In genomic region chr3:71111784-71112440, GRCh38 we compare ENCODE assay signal across 10 cellular contexts.
A peak's percentile ranks its signal among the peaks of the same experiment; 100 is the strongest.
DNase-seq lines count a peak whose midpoint lies in the region; ATAC-seq and TF ChIP-seq lines count a peak whose summit lies in the region.
"Had no signal": no experiment of that assay in that cellular context is flagged by ENCODE, and none has a peak within 500 bp of the region (broad histone marks: within the 10 kb centered on the region; RNA-seq: fewer than 3 reads in every experiment).

No MANE protein-coding gene starts in this region.

- POLR2A ChIA-PET in CD4-positive, alpha-beta T cell (lab: Charles Lee): interaction anchor here (2.1 kb wide), 1 partner anchor 19 kb away, joined by 7 read pairs; no protein-coding TSS in a partner anchor

- no peak for ATAC-seq in CD4-positive, alpha-beta T cell (ENCODE audit: poor library complexity)
- no peak for ATAC-seq in naive B cell (ENCODE audit: low read depth in 2 of 2)
- no peak for ATAC-seq in HG02798 (IDR thresholded peaks at IDR 0.05; ENCODE audit: poor library complexity, unreplicated experiment)

- WGBS in mammary epithelial cell (ENCODE audit: low coverage, missing lambda C conversion rate): 2% methylated on average over 5 of the region's 6 CpGs
- WGBS in tibial nerve, 2 donors: 78 to 84% methylated on average over 6 of the region's 6 CpGs

- H3K4me2 ChIP-seq in mammary epithelial cell (ENCODE audit: insufficient read depth, low read depth, low read length): no peak overlapping the region

- H3K9me3 Mint-ChIP-seq in CD4-positive, alpha-beta T cell: no peaks in the 10 kb centered on the region
- H3K9me3 Mint-ChIP-seq in naive B cell: no peaks in the 10 kb centered on the region
- H3K9me3 Mint-ChIP-seq: activated T-helper 1 cell treated with anti-CD3 and anti-CD28 coated beads, Interleukin-12 subunit alpha, Interleukin-12 subunit beta, Interleukin-2, Interleukin-4 antibody, amounts not matched to agents 30 ng/mL and 10 ng/mL and 1 ng/mL, durations not matched to agents 14 hours and 24 hours and 36 hours had no signal

- H3K27ac ChIP-seq in CD4-positive, alpha-beta T cell (ENCODE audit: low read depth, low read length): no peak overlapping the region
- H3K27ac ChIP-seq in mammary epithelial cell (ENCODE audit: insufficient read depth, low read depth, low read length) (peak overlapping the region; percentile 67), tibial nerve (no peak overlapping the region)

- TF ChIP-seq POLR2A in tibial nerve (IDR thresholded peaks at IDR 0.05): no peak

- H3K36me3 ChIP-seq in mammary epithelial cell (ENCODE audit: insufficient read depth, low read length): no peaks in the 10 kb centered on the region
- peaks cover 0 to 25% (median 7%) of the 10 kb centered on the region in 3 donors for H3K36me3 ChIP-seq in tibial nerve

- intact Hi-C loops in CD4-positive, alpha-beta T cell (cut with DNase I, micrococcal nuclease): no loop called here
- intact Hi-C loops in mammary epithelial cell (cut with micrococcal nuclease) (loop anchor here (1.0 to 5.0 kb wide), 3 partner anchors 41 to 470 kb away; partner anchors contain the start of gene FOXP1), posterior vena cava (cut with DNase I) (no loop called here)

- H3K36me3 Mint-ChIP-seq in CD4-positive, alpha-beta T cell (ENCODE audit: low read depth): peaks cover 93% of the 10 kb centered on the region
- H3K36me3 Mint-ChIP-seq in naive B cell: peaks cover 23 to 39% of the 10 kb centered on the region in 2 donors

- H3K27me3 ChIP-seq in CD4-positive, alpha-beta T cell (ENCODE audit: control insufficient read depth, insufficient read depth, low read length): no peaks in the 10 kb centered on the region
- H3K27me3 ChIP-seq in mammary epithelial cell (ENCODE audit: insufficient read depth, low read length) (no peaks in the 10 kb centered on the region), tibial nerve (no peaks in the 10 kb centered on the region)

- no peak overlapping the region for H3K9ac ChIP-seq in mammary epithelial cell (ENCODE audit: insufficient read depth, low read length)

- H3K9me3 ChIP-seq in CD4-positive, alpha-beta T cell (ENCODE audit: control insufficient read depth, low read length): no peaks in the 10 kb centered on the region
- H3K9me3 ChIP-seq in mammary epithelial cell (replicated peaks; ENCODE audit: insufficient read depth, low read length): no peaks in the 10 kb centered on the region
- H3K9me3 ChIP-seq in tibial nerve: no peaks in the 10 kb centered on the region

- BruUV-seq in mammary epithelial cell (replicated peaks; lab: Mats Ljungman, UMichigan): no TSS peak

- no peaks in the 10 kb centered on the region for H3K27me3 Mint-ChIP-seq in CD4-positive, alpha-beta T cell
- H3K27me3 Mint-ChIP-seq in naive B cell: no peaks in the 10 kb centered on the region

- no peaks in the 10 kb centered on the region for H3K79me2 ChIP-seq in mammary epithelial cell (ENCODE audit: insufficient read depth, low read length)

- dilution Hi-C loops in mammary epithelial cell (cut with HindIII; ENCODE audit: low sequenced_read_pairs): no loop called here

- H2AFZ ChIP-seq in mammary epithelial cell (ENCODE audit: low read depth, low read length): no peak overlapping the region

- CTCF ChIA-PET in CD4-positive, alpha-beta T cell (lab: Charles Lee): no interaction called here
- CTCF ChIA-PET in mammary epithelial cell (lab: Charles Lee; ENCODE audit: low non-redundant PET): no interaction called here

- H3K4me3 ChIP-seq in mammary epithelial cell (replicated peaks in 1 of 3; ENCODE audit: insufficient read depth in 1 of 3, low read depth in 2 of 3, low read length in 3 of 3) (no peak overlapping the region), tibial nerve (no peak overlapping the region)

- H3K4me1 ChIP-seq in mammary epithelial cell (ENCODE audit: insufficient read depth, low read length) (peaks cover 23% of the 10 kb centered on the region), tibial nerve (peaks cover 0 to 30% (median 2%) of the 10 kb centered on the region in 4 donors)

- H3K4me3 Mint-ChIP-seq in CD4-positive, alpha-beta T cell: no peak overlapping the region
- no peak overlapping the region for H3K4me3 Mint-ChIP-seq in naive B cell
- H3K4me3 Mint-ChIP-seq: activated T-helper 1 cell treated with anti-CD3 and anti-CD28 coated beads, Interleukin-12 subunit alpha, Interleukin-12 subunit beta, Interleukin-2, Interleukin-4 antibody, amounts not matched to agents 30 ng/mL and 10 ng/mL and 1 ng/mL, durations not matched to agents 14 hours and 24 hours and 36 hours had no signal

- peaks cover 94% of the 10 kb centered on the region for H3K4me1 Mint-ChIP-seq in CD4-positive, alpha-beta T cell (ENCODE audit: low read depth)
- H3K4me1 Mint-ChIP-seq in naive B cell: peaks cover 32 to 58% (median 47%) of the 10 kb centered on the region in 3 donors

- H4K20me1 ChIP-seq in mammary epithelial cell (ENCODE audit: insufficient read depth, low read length): no peaks in the 10 kb centered on the region

- DNase-seq in CD4-positive, alpha-beta T cell: no peak
- DNase-seq in LHCN-M2 (ENCODE audit: low read depth) (peak; percentile 80), mammary epithelial cell (peak; percentile 89), naive B cell (no peak), posterior vena cava (ENCODE audit: low spot score) (no peak), NCI-H446 treated with DMSO at 0.1 percent for 48 hours (lab: John Stamatoyannopoulos, UW) (no peak), tibial nerve (ENCODE audit: low spot score in 2 of 2) (no peak)
- DNase-seq: RPMI8226 had no signal

- peak overlapping the region; percentile 83 for H3K27ac Mint-ChIP-seq in CD4-positive, alpha-beta T cell
- peak overlapping the region in 5 of 6 donors; percentile 1 to 86 (median 69) for H3K27ac Mint-ChIP-seq in naive B cell
- H3K27ac Mint-ChIP-seq: activated T-helper 1 cell treated with anti-CD3 and anti-CD28 coated beads, Interleukin-12 subunit alpha, Interleukin-12 subunit beta, Interleukin-2, Interleukin-4 antibody, amounts not matched to agents 30 ng/mL and 10 ng/mL and 1 ng/mL, durations not matched to agents 14 hours and 24 hours and 36 hours had no signal

- in situ Hi-C loops in mammary epithelial cell (cut with MboI; ENCODE audit: low sequenced_read_pairs in 2 of 2): no loop called here

- no peak for TF ChIP-seq EP300 in tibial nerve (IDR thresholded peaks at IDR 0.05)

- TF ChIP-seq CTCF in CD4-positive, alpha-beta T cell (IDR thresholded peaks at IDR 0.05): no peak
- no peak for TF ChIP-seq CTCF in mammary epithelial cell (conservative IDR thresholded peaks at IDR 0.05 in 1 of 2, IDR thresholded peaks at IDR 0.05 in 1 of 2; ENCODE audit: extremely low read depth in 1 of 2, insufficient read depth in 1 of 2, low read depth in 1 of 2, low read length in 2 of 2)
- no peak for TF ChIP-seq CTCF in tibial nerve (IDR thresholded peaks at IDR 0.05)

Comparison
In these comparisons a context has a peak if more than half of its experiments do, and no peak if none do; other contexts are left out.
1. DNase-seq: peak in LHCN-M2 (single experiment) and mammary epithelial cell (single experiment); none in CD4-positive, alpha-beta T cell (0 of 10), naive B cell (single experiment), posterior vena cava (single experiment), NCI-H446 treated with DMSO at 0.1 percent for 48 hours (single experiment) and tibial nerve (0 of 2).